In genomic region chr3:72082121-72082715, GRCh38 we compare ENCODE assay signal across 8 cellular contexts.
DNase-seq lines count a peak whose midpoint lies in the region; ATAC-seq, FAIRE-seq and TF ChIP-seq lines count a peak whose summit lies in the region.

No MANE protein-coding gene starts in this region.

- intact Hi-C loops in pancreas (cut with DNase I), result no loop called here

- H3K27me3 Mint-ChIP-seq in T-helper 2 cell treated with Interferon-gamma antibody and Interleukin-4, amounts not matched to agents 5 μg/mL and 100 μg/mL, for 36 hours (ENCODE audit: low read depth), result no peaks in the 10 kb centered on the region
- H3K27me3 Mint-ChIP-seq in progenitor cell of endocrine pancreas, result peaks cover 16% of the 10 kb centered on the region

- H3K36me3 ChIP-seq in adipocyte (ENCODE audit: control insufficient read depth, insufficient read depth, low read length, severe bottlenecking) (no peaks in the 10 kb centered on the region), pancreas (no peaks in the 10 kb centered on the region)

- WGBS in pancreas, 2 donors, result 52 to 55% methylated on average over 8 of the region's 8 CpGs

- peak; percentile 64 for DNase-seq in GM19240 (ENCODE audit: insufficient read length, low spot score)
- peak; percentile 52 for DNase-seq in adipocyte (ENCODE audit: low read depth)
- peak in 1 of 6 donors; percentile 31 for DNase-seq in pancreas
- no peak for DNase-seq in T-helper 2 cell treated with Interferon-gamma antibody and Interleukin-4, amounts not matched to agents 5 μg/mL and 100 μg/mL, for 36 hours (ENCODE audit: low spot score)
- no peak for DNase-seq in progenitor cell of endocrine pancreas (ENCODE audit: low spot score, unreplicated experiment)
- no peak for DNase-seq in NCI-H1930 (lab: John Stamatoyannopoulos, UW)
- no peak for DNase-seq in occipital lobe (lab: John Stamatoyannopoulos, UW)

- H3K4me3 Mint-ChIP-seq in T-helper 2 cell treated with Interferon-gamma antibody and Interleukin-4, amounts not matched to agents 5 μg/mL and 100 μg/mL, for 36 hours, result no peak overlapping the region
- no peak overlapping the region for H3K4me3 Mint-ChIP-seq in progenitor cell of endocrine pancreas (ENCODE audit: low read depth)

- H3K27me3 ChIP-seq in adipocyte (replicated peaks; ENCODE audit: control insufficient read depth, insufficient read depth, low read length) (no peaks in the 10 kb centered on the region), pancreas (no peaks in the 10 kb centered on the region)

- TF ChIP-seq CTCF in pancreas (IDR thresholded peaks at IDR 0.05) (no peak), progenitor cell of endocrine pancreas (IDR thresholded peaks at IDR 0.05; ENCODE audit: unreplicated experiment) (no peak)

- FAIRE-seq in pancreas (lab: Jason Lieb, UNC), result no peak

- no peak overlapping the region for H3K27ac ChIP-seq in pancreas

- H3K9me3 ChIP-seq in adipocyte (ENCODE audit: control insufficient read depth, low read length) (no peaks in the 10 kb centered on the region), pancreas (no peaks in the 10 kb centered on the region)

- H3K4me1 Mint-ChIP-seq in T-helper 2 cell treated with Interferon-gamma antibody and Interleukin-4, amounts not matched to agents 5 μg/mL and 100 μg/mL, for 36 hours (ENCODE audit: low read depth), result peaks cover 26% of the 10 kb centered on the region
- peaks cover 27% of the 10 kb centered on the region for H3K4me1 Mint-ChIP-seq in progenitor cell of endocrine pancreas (ENCODE audit: low read depth)

- H3K9me3 Mint-ChIP-seq in T-helper 2 cell treated with Interferon-gamma antibody and Interleukin-4, amounts not matched to agents 5 μg/mL and 100 μg/mL, for 36 hours, result peaks cover 2% of the 10 kb centered on the region
- peaks cover under 1% of the 10 kb centered on the region for H3K9me3 Mint-ChIP-seq in progenitor cell of endocrine pancreas (ENCODE audit: low read depth)

- ATAC-seq in HG03139 (IDR thresholded peaks at IDR 0.05; ENCODE audit: unreplicated experiment) (peak; percentile 46), pancreas (peak in 3 of 4 donors; percentile 54 to 81 (median 75))

- H3K36me3 Mint-ChIP-seq in T-helper 2 cell treated with Interferon-gamma antibody and Interleukin-4, amounts not matched to agents 5 μg/mL and 100 μg/mL, for 36 hours (ENCODE audit: low read depth), result no peaks in the 10 kb centered on the region
- H3K36me3 Mint-ChIP-seq in progenitor cell of endocrine pancreas (ENCODE audit: insufficient read depth), result no peaks in the 10 kb centered on the region

- H3K4me1 ChIP-seq in adipocyte (ENCODE audit: control insufficient read depth, insufficient read depth, low read length) (peaks cover 27% of the 10 kb centered on the region), pancreas (no peaks in the 10 kb centered on the region)

- no peak overlapping the region for H3K9ac ChIP-seq in adipocyte (ENCODE audit: low read length)

- no peak overlapping the region for H3K27ac Mint-ChIP-seq in T-helper 2 cell treated with Interferon-gamma antibody and Interleukin-4, amounts not matched to agents 5 μg/mL and 100 μg/mL, for 36 hours
- H3K27ac Mint-ChIP-seq in progenitor cell of endocrine pancreas, result no peak overlapping the region

- H3K4me3 ChIP-seq in adipocyte (ENCODE audit: low read length), result no peak overlapping the region
- no peak overlapping the region for H3K4me3 ChIP-seq in pancreas

Comparison
In these comparisons a context has a peak if more than half of its experiments do, and no peak if none do; other contexts are left out.
1. DNase-seq: peak in GM19240 (single experiment) and adipocyte (single experiment); none in T-helper 2 cell treated with Interferon-gamma antibody and Interleukin-4, amounts not matched to agents 5 μg/mL and 100 μg/mL, for 36 hours (single experiment), progenitor cell of endocrine pancreas (single experiment), NCI-H1930 (0 of 2) and occipital lobe (single experiment).